33 cellular contexts compared by ENCODE assay signal in genomic region chr3:58180940-58181587, GRCh38. TPM values are rescaled to one million over a fixed set of nuclear protein-coding genes. Genes with fewer than 3 reads are reported as not detected.
A peak's percentile ranks its signal among the peaks of the same experiment; 100 is the strongest.
DNase-seq lines count a peak whose midpoint lies in the region; ATAC-seq, FAIRE-seq and TF ChIP-seq lines count a peak whose summit lies in the region.
"Had no signal": no experiment of that assay in that cellular context is flagged by ENCODE, and none has a peak within 500 bp of the region (broad histone marks: within the 10 kb centered on the region; RNA-seq: fewer than 3 reads in every experiment).

No MANE protein-coding gene starts in this region.

- no peak for TF ChIP-seq RAD21 in K562 (CRISPR knock-in tag; conservative IDR thresholded peaks at IDR 0.05 in 1 of 2, IDR thresholded peaks at IDR 0.05 in 1 of 2)

- H3K27ac Mint-ChIP-seq in natural killer cell treated with Interleukin-12 subunit alpha and Interleukin-12 subunit beta and Interleukin-15 and Interleukin-18, amount 100 ng/mL, for 72 hours: no peak overlapping the region
- H3K27ac Mint-ChIP-seq in natural killer cell: no peak overlapping the region
- H3K27ac Mint-ChIP-seq in activated CD8-positive, alpha-beta T cell treated with anti-CD3 and anti-CD28 coated beads, Interleukin-2, amount 10 ng/mL, durations not matched to agents 7 days and 5 days: no peak overlapping the region
- H3K27ac Mint-ChIP-seq: activated naive CD8-positive, alpha-beta T cell treated with anti-CD3 and anti-CD28 coated beads, Interleukin-2, amount 50 U/mL, for 24 hours; activated T-cell treated with anti-CD3 and anti-CD28 coated beads, Interleukin-2, amount 50 U/mL, for 24 hours; CD4-positive, alpha-beta T cell; progenitor cell of endocrine pancreas had no signal

- no peak for TF ChIP-seq POLR2A in K562 (conservative IDR thresholded peaks at IDR 0.05)

- TF ChIP-seq CTCF in natural killer cell (IDR thresholded peaks at IDR 0.05): no peak
- no peak for TF ChIP-seq CTCF in K562 (IDR thresholded peaks at IDR 0.05 in 2 of 3, conservative IDR thresholded peaks at IDR 0.05 in 1 of 3; ENCODE audit: insufficient read depth in 2 of 3, low read depth in 1 of 3, low read length in 3 of 3)

- POLR2A ChIA-PET in K562 (lab: Yijun Ruan, JAX): no interaction called here
- POLR2A ChIA-PET in activated CD8-positive, alpha-beta T cell treated with anti-CD3 and anti-CD28 coated beads, Interleukin-2, amount 10 ng/mL, durations not matched to agents 7 days and 5 days (lab: Charles Lee): interaction anchor here (0.9 kb wide), 1 partner anchor 125 kb away, joined by 3 read pairs; the partner anchor contains the start of genes HTD2 and RPP14

- no peak for TF ChIP-seq EP300 in K562 (IDR thresholded peaks at IDR 0.05; ENCODE audit: low read length)

- no peak overlapping the region for H3K4me3 ChIP-seq in K562
- H3K4me3 ChIP-seq: lower lobe of right lung, testis had no signal

- peak; percentile 42 for DNase-seq in natural killer cell treated with Interleukin-12 subunit alpha and Interleukin-12 subunit beta and Interleukin-15 and Interleukin-18, amount 100 ng/mL, for 72 hours (ENCODE audit: low spot score)
- DNase-seq in natural killer cell (no peak), K562 (ENCODE audit: extremely low read depth in 1 of 4, low spot score in 3 of 4) (no peak), left colon (no peak), left lobe of liver (ENCODE audit: low spot score) (no peak)
- no peak for DNase-seq in activated CD8-positive, alpha-beta T cell treated with anti-CD3 and anti-CD28 coated beads, Interleukin-2, amount 10 ng/mL, durations not matched to agents 7 days and 5 days
- DNase-seq: activated CD4-positive, alpha-beta T cell treated with anti-CD3 and anti-CD28 coated beads for 48 hours; activated gamma-delta T cell treated with Interleukin-2 at 50 U/mL for 16 hours; activated naive CD8-positive, alpha-beta T cell treated with anti-CD3 and anti-CD28 coated beads, Interleukin-2, amount 50 U/mL, for 24 hours; activated T-cell treated with anti-CD3 and anti-CD28 coated beads, Interleukin-2, amount 50 U/mL, for 24 hours; AML-193; CD4-positive, alpha-beta T cell; DMS 273 treated with DMSO at 0.1 percent for 48 hours; lower lobe of right lung; NCI-H1105 treated with DMSO at 0.1 percent for 48 hours; NCI-H1930; NCI-H2227 treated with DMSO at 0.1 percent for 48 hours; NCI-H526 treated with DMSO at 0.1 percent for 48 hours; SK-N-SH; stimulated activated naive CD8-positive, alpha-beta T cell treated with anti-CD3 and anti-CD28 coated beads, Interleukin-15, Interleukin-2, amounts not matched to agents 100 U/mL and 50 U/mL, for 24 hours; testis had no signal

- no peak overlapping the region for H3K27ac ChIP-seq in K562 (ENCODE audit: extremely low read depth, low read depth, low read length)
- H3K27ac ChIP-seq: lower lobe of right lung, testis, VCaP had no signal

- no peak overlapping the region for H3K9ac ChIP-seq in K562 (ENCODE audit: insufficient read depth in 1 of 2, low read depth in 2 of 2, low read length in 2 of 2)
- H3K9ac ChIP-seq: SK-N-SH had no signal

- FAIRE-seq in K562 (lab: Jason Lieb, UNC): no peak
- FAIRE-seq: A204.1, endometrium, urothelium cell line had no signal

- H3K36me3 ChIP-seq in K562 (ENCODE audit: control insufficient read depth, insufficient read depth, low read length): no peaks in the 10 kb centered on the region
- H3K36me3 ChIP-seq: lower lobe of right lung had no signal

- in situ Hi-C loops in K562 (cut with MboI): loop anchor here (10.0 kb wide), 2 partner anchors 234 to 354 kb away; partner anchors contain the start of gene ACOX2

- intact Hi-C loops in natural killer cell (cut with micrococcal nuclease) (no loop called here), K562 (cut with micrococcal nuclease) (no loop called here), left colon (cut with DNase I, micrococcal nuclease) (loop anchor here in 1 of 2 donors (10.0 kb wide), 1 partner anchor 114 kb away; no protein-coding TSS in a partner anchor)

- WGBS in K562 (ENCODE audit: insufficient coverage, low coverage, missing lambda C conversion rate): 0% methylated on average over 1 of the region's 1 CpG

- no peaks in the 10 kb centered on the region for H4K20me1 ChIP-seq in K562 (replicated peaks; ENCODE audit: control insufficient read depth, insufficient read depth, low read length)

- H3K9me3 Mint-ChIP-seq in natural killer cell treated with Interleukin-12 subunit alpha and Interleukin-12 subunit beta and Interleukin-15 and Interleukin-18, amount 100 ng/mL, for 72 hours: no peaks in the 10 kb centered on the region
- no peaks in the 10 kb centered on the region for H3K9me3 Mint-ChIP-seq in natural killer cell
- H3K9me3 Mint-ChIP-seq in activated CD8-positive, alpha-beta T cell treated with anti-CD3 and anti-CD28 coated beads, Interleukin-2, amount 10 ng/mL, durations not matched to agents 7 days and 5 days (ENCODE audit: insufficient read depth): no peaks in the 10 kb centered on the region
- H3K9me3 Mint-ChIP-seq: activated naive CD8-positive, alpha-beta T cell treated with anti-CD3 and anti-CD28 coated beads, Interleukin-2, amount 50 U/mL, for 24 hours; activated T-cell treated with anti-CD3 and anti-CD28 coated beads, Interleukin-2, amount 50 U/mL, for 24 hours; CD4-positive, alpha-beta T cell; central memory CD8-positive, alpha-beta T cell had no signal

- H3K9me3 ChIP-seq in K562 (replicated peaks; ENCODE audit: control insufficient read depth, insufficient read depth, low read depth, low read length): no peaks in the 10 kb centered on the region
- H3K9me3 ChIP-seq: lower lobe of right lung, SK-N-SH, testis had no signal

- H3K27me3 ChIP-seq in K562 (ENCODE audit: control insufficient read depth in 2 of 2, insufficient read depth in 2 of 2, low read length in 2 of 2): no peaks in the 10 kb centered on the region
- H3K27me3 ChIP-seq: testis had no signal

- no peak overlapping the region for H2AFZ ChIP-seq in K562 (ENCODE audit: low read depth, low read length)

- BruUV-seq in K562 (replicated peaks; lab: Mats Ljungman, UMichigan): no TSS peak

- CTCF ChIA-PET in K562 (lab: Yijun Ruan, JAX; ENCODE audit: low intra/inter-chr PET ratio): no interaction called here
- CTCF ChIA-PET in activated CD8-positive, alpha-beta T cell treated with anti-CD3 and anti-CD28 coated beads, Interleukin-2, amount 10 ng/mL, durations not matched to agents 7 days and 5 days (lab: Charles Lee): interaction anchor here (1.0 to 11.3 kb wide), 2 partner anchors 36 to 125 kb away, joined by 3 to 170 read pairs; partner anchors contain the start of genes HTD2 and RPP14

- peaks cover 5 to 17% of the 10 kb centered on the region in 2 experiments; a peak in 4 of 5 replicates for H3K4me1 ChIP-seq in K562 (replicated peaks in 1 of 2; ENCODE audit: control insufficient read depth in 2 of 2, insufficient read depth in 2 of 2, low read length in 2 of 2)

- no peaks in the 10 kb centered on the region for H3K36me3 Mint-ChIP-seq in natural killer cell treated with Interleukin-12 subunit alpha and Interleukin-12 subunit beta and Interleukin-15 and Interleukin-18, amount 100 ng/mL, for 72 hours
- no peaks in the 10 kb centered on the region for H3K36me3 Mint-ChIP-seq in natural killer cell
- no peaks in the 10 kb centered on the region for H3K36me3 Mint-ChIP-seq in activated CD8-positive, alpha-beta T cell treated with anti-CD3 and anti-CD28 coated beads, Interleukin-2, amount 10 ng/mL, durations not matched to agents 7 days and 5 days (ENCODE audit: low read depth)

- ATAC-seq in natural killer cell treated with Interleukin-12 subunit alpha and Interleukin-12 subunit beta and Interleukin-15 and Interleukin-18, amount 100 ng/mL, for 72 hours: no peak
- ATAC-seq in natural killer cell: no peak
- ATAC-seq in K562: no peak
- peak; percentile 52 for ATAC-seq in left colon
- no peak for ATAC-seq in left lobe of liver
- ATAC-seq in activated CD8-positive, alpha-beta T cell treated with anti-CD3 and anti-CD28 coated beads, Interleukin-2, amount 10 ng/mL, durations not matched to agents 7 days and 5 days: no peak
- ATAC-seq in GM19328 (IDR thresholded peaks at IDR 0.05; ENCODE audit: unreplicated experiment): no peak
- no peak for ATAC-seq in GM19351 (IDR thresholded peaks at IDR 0.05; ENCODE audit: unreplicated experiment)
- ATAC-seq: activated naive CD8-positive, alpha-beta T cell treated with anti-CD3 and anti-CD28 coated beads, Interleukin-2, amount 50 U/mL, for 24 hours; lower lobe of right lung; sciatic nerve; stimulated activated naive CD8-positive, alpha-beta T cell treated with anti-CD3 and anti-CD28 coated beads, Interleukin-15, Interleukin-2, amounts not matched to agents 100 U/mL and 50 U/mL, for 24 hours had no signal

- peaks cover 0 to 12% of the 10 kb centered on the region in 2 donors for H3K27me3 Mint-ChIP-seq in natural killer cell treated with Interleukin-12 subunit alpha and Interleukin-12 subunit beta and Interleukin-15 and Interleukin-18, amount 100 ng/mL, for 72 hours
- H3K27me3 Mint-ChIP-seq in natural killer cell (ENCODE audit: low read depth in 2 of 2): peaks cover 0 to 5% of the 10 kb centered on the region in 2 donors
- peaks cover 2% of the 10 kb centered on the region for H3K27me3 Mint-ChIP-seq in activated CD8-positive, alpha-beta T cell treated with anti-CD3 and anti-CD28 coated beads, Interleukin-2, amount 10 ng/mL, durations not matched to agents 7 days and 5 days (ENCODE audit: low read depth)
- H3K27me3 Mint-ChIP-seq: CD4-positive, alpha-beta T cell; central memory CD8-positive, alpha-beta T cell had no signal

- H3K4me1 Mint-ChIP-seq in natural killer cell treated with Interleukin-12 subunit alpha and Interleukin-12 subunit beta and Interleukin-15 and Interleukin-18, amount 100 ng/mL, for 72 hours (ENCODE audit: low read depth in 2 of 2): peaks cover 7% of the 10 kb centered on the region in 2 donors
- H3K4me1 Mint-ChIP-seq in natural killer cell: peaks cover 0 to 12% of the 10 kb centered on the region in 2 donors
- H3K4me1 Mint-ChIP-seq in activated CD8-positive, alpha-beta T cell treated with anti-CD3 and anti-CD28 coated beads, Interleukin-2, amount 10 ng/mL, durations not matched to agents 7 days and 5 days (ENCODE audit: low read depth): peaks cover 20% of the 10 kb centered on the region

- H3K4me2 ChIP-seq in K562 (ENCODE audit: insufficient read depth, low read length): no peak overlapping the region
- H3K4me2 ChIP-seq: SK-N-SH had no signal

- H3K79me2 ChIP-seq in K562 (ENCODE audit: control insufficient read depth, insufficient read depth, low read length): no peaks in the 10 kb centered on the region

- H3K4me3 Mint-ChIP-seq in natural killer cell treated with Interleukin-12 subunit alpha and Interleukin-12 subunit beta and Interleukin-15 and Interleukin-18, amount 100 ng/mL, for 72 hours: no peak overlapping the region
- no peak overlapping the region for H3K4me3 Mint-ChIP-seq in natural killer cell
- no peak overlapping the region for H3K4me3 Mint-ChIP-seq in activated CD8-positive, alpha-beta T cell treated with anti-CD3 and anti-CD28 coated beads, Interleukin-2, amount 10 ng/mL, durations not matched to agents 7 days and 5 days
- H3K4me3 Mint-ChIP-seq: activated naive CD8-positive, alpha-beta T cell treated with anti-CD3 and anti-CD28 coated beads, Interleukin-2, amount 50 U/mL, for 24 hours; activated T-cell treated with anti-CD3 and anti-CD28 coated beads, Interleukin-2, amount 50 U/mL, for 24 hours; CD4-positive, alpha-beta T cell; central memory CD8-positive, alpha-beta T cell had no signal

- no peaks in the 10 kb centered on the region for H3K9me1 ChIP-seq in K562 (ENCODE audit: control insufficient read depth, insufficient read depth, low read length)

RNA-seq across cellular contexts. Expression of gene DNASE1L3, which starts 29.7 kb away (rescaled TPM):
- not detected for total RNA-seq in natural killer cell treated with Interleukin-12 subunit alpha and Interleukin-12 subunit beta and Interleukin-15 and Interleukin-18, amount 100 ng/mL, for 72 hours
- 1 to 10 TPM in 1 of 3 donors, not detected in 2; 1.3 TPM for total RNA-seq in natural killer cell
- not detected in 2 replicates for total RNA-seq in K562 (2011; cell fraction: chromatin; rRNA removed; ENCODE audit: low replicate concordance)
- not detected in 2 replicates for total RNA-seq in K562 (2011; cell fraction: nucleolus; rRNA removed)
- not detected in 2 replicates for total RNA-seq in K562 (2011; cell fraction: nucleoplasm; rRNA removed)
- total RNA-seq in K562 (2014; rRNA removed): not detected in 2 replicates
- not detected in 2 replicates for total RNA-seq in K562 (2014; rRNA removed; fragmentation: Illumina TruSeq; extraction: Trizol)
- total RNA-seq in K562 (2015; rRNA removed; fragmentation: Illumina TruSeq; extraction: Trizol): not detected in 2 replicates
- not detected in 2 replicates for total RNA-seq in K562 (2021)
- 0.06 TPM in 1 of 2 replicates, not detected in the other for polyA plus RNA-seq in K562 (2011; rRNA removed)
- polyA plus RNA-seq in K562 (2011; cell fraction: cytosol; rRNA removed): not detected in 2 replicates
- not detected in 2 replicates for polyA plus RNA-seq in K562 (2011; cell fraction: nucleus; rRNA removed)
- not detected in 2 replicates for polyA plus RNA-seq in K562 (2012)
- polyA plus RNA-seq in K562 (2014; fragmentation: Illumina TruSeq; extraction: Trizol): not detected in 2 replicates
- not detected for polyA plus RNA-seq in K562 (2014; fragmentation: Nextera tagmentation; extraction: Ambion mirVana)
- not detected in 2 replicates for polyA plus RNA-seq in K562 (2014; rRNA removed)
- polyA minus RNA-seq in K562 (2011; rRNA and poly(A)+ RNA removed): not detected in 2 replicates
- not detected in 2 replicates for polyA minus RNA-seq in K562 (2011; cell fraction: cytosol; rRNA and poly(A)+ RNA removed)
- polyA minus RNA-seq in K562 (2011; cell fraction: nucleus; rRNA and poly(A)+ RNA removed): not detected in 2 replicates
- 1 to 10 TPM; 1.2 to 8.1 TPM for total RNA-seq in left colon
- total RNA-seq in left lobe of liver: 33.0 TPM
- not detected for total RNA-seq in activated CD8-positive, alpha-beta T cell treated with anti-CD3 and anti-CD28 coated beads, Interleukin-2, amount 10 ng/mL, durations not matched to agents 7 days and 5 days
- total RNA-seq: activated CD8-positive, alpha-beta memory T cell treated with anti-CD3 and anti-CD28 coated beads for 36 hours; H4; M059J; progenitor cell of endocrine pancreas had no signal
- polyA plus RNA-seq: SK-N-SH had no signal

RNA-seq across cellular contexts. Expression of gene ABHD6, which starts 56.5 kb away (rescaled TPM):
- total RNA-seq in natural killer cell treated with Interleukin-12 subunit alpha and Interleukin-12 subunit beta and Interleukin-15 and Interleukin-18, amount 100 ng/mL, for 72 hours: 1 to 10 TPM; 2.5 to 3.3 TPM
- total RNA-seq in natural killer cell: 10 to 100 TPM in 1 of 3 donors, 1 to 10 TPM in 2; 5.0 to 10.6 (median 9.3) TPM
- 6.4 and 12.8 TPM in 2 replicates for total RNA-seq in K562 (2011; cell fraction: chromatin; rRNA removed; ENCODE audit: low replicate concordance)
- 9.8 and 11.6 TPM in 2 replicates for total RNA-seq in K562 (2011; cell fraction: nucleolus; rRNA removed)
- 5.2 and 11.6 TPM in 2 replicates for total RNA-seq in K562 (2011; cell fraction: nucleoplasm; rRNA removed)
- 2.1 and 3.7 TPM in 2 replicates for total RNA-seq in K562 (2014; rRNA removed)
- total RNA-seq in K562 (2014; rRNA removed; fragmentation: Illumina TruSeq; extraction: Trizol): 2.4 and 2.5 TPM in 2 replicates
- 3.6 and 4.1 TPM in 2 replicates for total RNA-seq in K562 (2015; rRNA removed; fragmentation: Illumina TruSeq; extraction: Trizol)
- 2.9 and 3.2 TPM in 2 replicates for total RNA-seq in K562 (2021)
- polyA plus RNA-seq in K562 (2011; rRNA removed): 3.6 and 4.1 TPM in 2 replicates
- polyA plus RNA-seq in K562 (2011; cell fraction: cytosol; rRNA removed): 4.7 and 4.9 TPM in 2 replicates
- 3.6 and 3.9 TPM in 2 replicates for polyA plus RNA-seq in K562 (2011; cell fraction: nucleus; rRNA removed)
- 3.2 and 5.2 TPM in 2 replicates for polyA plus RNA-seq in K562 (2012)
- polyA plus RNA-seq in K562 (2014; fragmentation: Illumina TruSeq; extraction: Trizol): 2.3 and 2.9 TPM in 2 replicates
- under 1 TPM; 0.53 to 0.81 TPM for polyA plus RNA-seq in K562 (2014; fragmentation: Nextera tagmentation; extraction: Ambion mirVana)
- 2.3 and 3.4 TPM in 2 replicates for polyA plus RNA-seq in K562 (2014; rRNA removed)
- polyA minus RNA-seq in K562 (2011; rRNA and poly(A)+ RNA removed): 6.0 and 7.1 TPM in 2 replicates
- polyA minus RNA-seq in K562 (2011; cell fraction: cytosol; rRNA and poly(A)+ RNA removed): 2.5 and 3.4 TPM in 2 replicates
- polyA minus RNA-seq in K562 (2011; cell fraction: nucleus; rRNA and poly(A)+ RNA removed): 1.9 and 3.6 TPM in 2 replicates
- 10 to 100 TPM; 21.9 to 25.0 TPM for total RNA-seq in left colon
- total RNA-seq in left lobe of liver: 56.2 TPM
- 1 to 10 TPM; 4.0 to 4.4 TPM for total RNA-seq in activated CD8-positive, alpha-beta T cell treated with anti-CD3 and anti-CD28 coated beads, Interleukin-2, amount 10 ng/mL, durations not matched to agents 7 days and 5 days
